1 cellular context compared by ENCODE assay signal in genomic region chr11:119206512-119207299, GRCh38.
TF ChIP-seq lines count a peak whose summit lies in the region.

No MANE protein-coding gene starts in this region.

TF ChIP-seq in K562, 482 proteins besides CTCF, POLR2A, EP300 and RAD21 (continued from another document):
- no peak for TF ChIP-seq TEAD1 (CRISPR knock-in tag; IDR thresholded peaks at IDR 0.05)
- TF ChIP-seq, protein P1, sequence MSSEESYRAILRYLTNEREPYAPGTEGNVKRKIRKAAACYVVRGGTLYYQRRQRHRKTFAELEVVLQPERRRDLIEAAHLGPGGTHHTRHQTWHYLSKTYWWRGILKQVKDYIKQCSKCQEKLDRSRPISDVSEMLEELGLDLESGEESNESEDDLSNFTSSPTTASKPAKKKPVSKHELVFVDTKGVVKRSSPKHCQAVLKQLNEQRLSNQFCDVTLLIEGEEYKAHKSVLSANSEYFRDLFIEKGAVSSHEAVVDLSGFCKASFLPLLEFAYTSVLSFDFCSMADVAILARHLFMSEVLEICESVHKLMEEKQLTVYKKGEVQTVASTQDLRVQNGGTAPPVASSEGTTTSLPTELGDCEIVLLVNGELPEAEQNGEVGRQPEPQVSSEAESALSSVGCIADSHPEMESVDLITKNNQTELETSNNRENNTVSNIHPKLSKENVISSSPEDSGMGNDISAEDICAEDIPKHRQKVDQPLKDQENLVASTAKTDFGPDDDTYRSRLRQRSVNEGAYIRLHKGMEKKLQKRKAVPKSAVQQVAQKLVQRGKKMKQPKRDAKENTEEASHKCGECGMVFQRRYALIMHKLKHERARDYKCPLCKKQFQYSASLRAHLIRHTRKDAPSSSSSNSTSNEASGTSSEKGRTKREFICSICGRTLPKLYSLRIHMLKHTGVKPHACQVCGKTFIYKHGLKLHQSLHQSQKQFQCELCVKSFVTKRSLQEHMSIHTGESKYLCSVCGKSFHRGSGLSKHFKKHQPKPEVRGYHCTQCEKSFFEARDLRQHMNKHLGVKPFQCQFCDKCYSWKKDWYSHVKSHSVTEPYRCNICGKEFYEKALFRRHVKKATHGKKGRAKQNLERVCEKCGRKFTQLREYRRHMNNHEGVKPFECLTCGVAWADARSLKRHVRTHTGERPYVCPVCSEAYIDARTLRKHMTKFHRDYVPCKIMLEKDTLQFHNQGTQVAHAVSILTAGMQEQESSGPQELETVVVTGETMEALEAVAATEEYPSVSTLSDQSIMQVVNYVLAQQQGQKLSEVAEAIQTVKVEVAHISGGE (CRISPR knock-in tag; IDR thresholded peaks at IDR 0.05), result peak in 1 of 3 experiments; percentile 25; a peak in 1 of 6 replicates
- no peak for TF ChIP-seq NR2C2 (CRISPR knock-in tag; IDR thresholded peaks at IDR 0.05)
- no peak; the same call in none of the 2 replicates for TF ChIP-seq NR2C2 (tag; IDR thresholded peaks at IDR 0.05)
- no peak for TF ChIP-seq HNRNPL (IDR thresholded peaks at IDR 0.05; ENCODE audit: low read depth, low read length)
- TF ChIP-seq DLX4 (CRISPR knock-in tag; IDR thresholded peaks at IDR 0.05), result no peak
- TF ChIP-seq MBD2 (IDR thresholded peaks at IDR 0.05; ENCODE audit: borderline replicate concordance, low read depth), result no peak; the same call in 1 of the 2 replicates
- TF ChIP-seq RBFOX2 (IDR thresholded peaks at IDR 0.05; ENCODE audit: low read depth, low read length), result peak; percentile 14
- peak; percentile 69 to 79 for TF ChIP-seq KDM1A (IDR thresholded peaks at IDR 0.05)
- peak in 1 of 3 experiments; percentile 8 for TF ChIP-seq YY1 (IDR thresholded peaks at IDR 0.05; ENCODE audit: borderline replicate concordance in 1 of 3, control insufficient read depth in 1 of 3, extremely low read depth in 1 of 3, insufficient read depth in 3 of 3, insufficient read length in 1 of 3, insufficient replicate concordance in 2 of 3, low read depth in 1 of 3, low read length in 2 of 3)
- TF ChIP-seq OTX1 (CRISPR knock-in tag; IDR thresholded peaks at IDR 0.05), result no peak
- TF ChIP-seq TAF1 (IDR thresholded peaks at IDR 0.05; ENCODE audit: control insufficient read depth, extremely low read depth, insufficient read depth, low read length, severe bottlenecking), result peak; percentile 6
- TF ChIP-seq ESRRB (CRISPR knock-in tag; IDR thresholded peaks at IDR 0.05; ENCODE audit: borderline replicate concordance), result no peak
- TF ChIP-seq RB1 (IDR thresholded peaks at IDR 0.05; ENCODE audit: low read depth), result peak; percentile 30; the same call in 1 of the 2 replicates
- no peak for TF ChIP-seq FOXK2 (conservative IDR thresholded peaks at IDR 0.05 in 1 of 2, IDR thresholded peaks at IDR 0.05 in 1 of 2; ENCODE audit: low read depth in 2 of 2)
- TF ChIP-seq, protein P2, sequence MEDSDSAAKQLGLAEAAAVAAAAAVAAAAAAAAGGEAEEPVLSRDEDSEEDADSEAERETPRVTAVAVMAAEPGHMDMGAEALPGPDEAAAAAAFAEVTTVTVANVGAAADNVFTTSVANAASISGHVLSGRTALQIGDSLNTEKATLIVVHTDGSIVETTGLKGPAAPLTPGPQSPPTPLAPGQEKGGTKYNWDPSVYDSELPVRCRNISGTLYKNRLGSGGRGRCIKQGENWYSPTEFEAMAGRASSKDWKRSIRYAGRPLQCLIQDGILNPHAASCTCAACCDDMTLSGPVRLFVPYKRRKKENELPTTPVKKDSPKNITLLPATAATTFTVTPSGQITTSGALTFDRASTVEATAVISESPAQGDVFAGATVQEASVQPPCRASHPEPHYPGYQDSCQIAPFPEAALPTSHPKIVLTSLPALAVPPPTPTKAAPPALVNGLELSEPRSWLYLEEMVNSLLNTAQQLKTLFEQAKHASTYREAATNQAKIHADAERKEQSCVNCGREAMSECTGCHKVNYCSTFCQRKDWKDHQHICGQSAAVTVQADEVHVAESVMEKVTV (CRISPR knock-in tag; IDR thresholded peaks at IDR 0.05), result no peak
- peak; percentile 33 for TF ChIP-seq POLR2B (IDR thresholded peaks at IDR 0.05; ENCODE audit: low read depth, partially characterized antibody)
- TF ChIP-seq SRSF1 (IDR thresholded peaks at IDR 0.05; ENCODE audit: low read depth, low read length), result no peak
- TF ChIP-seq ELF4 (CRISPR knock-in tag; IDR thresholded peaks at IDR 0.05), result no peak
- TF ChIP-seq ZBTB8A (IDR thresholded peaks at IDR 0.05; ENCODE audit: partially characterized antibody), result no peak
- TF ChIP-seq MNT (conservative IDR thresholded peaks at IDR 0.05), result no peak
- TF ChIP-seq, protein P3, sequence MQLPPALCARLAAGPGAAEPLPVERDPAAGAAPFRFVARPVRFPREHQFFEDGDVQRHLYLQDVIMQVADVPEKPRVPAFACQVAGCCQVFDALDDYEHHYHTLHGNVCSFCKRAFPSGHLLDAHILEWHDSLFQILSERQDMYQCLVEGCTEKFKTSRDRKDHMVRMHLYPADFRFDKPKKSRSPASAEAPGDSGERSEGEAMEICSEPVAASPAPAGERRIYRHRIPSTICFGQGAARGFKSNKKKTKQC (CRISPR knock-in tag; IDR thresholded peaks at IDR 0.05), result 0 out of 2 replicates have a peak, but pooled peaks have one; percentile 35
- TF ChIP-seq PPARD (CRISPR knock-in tag; IDR thresholded peaks at IDR 0.05), result no peak
- TF ChIP-seq, protein P4, sequence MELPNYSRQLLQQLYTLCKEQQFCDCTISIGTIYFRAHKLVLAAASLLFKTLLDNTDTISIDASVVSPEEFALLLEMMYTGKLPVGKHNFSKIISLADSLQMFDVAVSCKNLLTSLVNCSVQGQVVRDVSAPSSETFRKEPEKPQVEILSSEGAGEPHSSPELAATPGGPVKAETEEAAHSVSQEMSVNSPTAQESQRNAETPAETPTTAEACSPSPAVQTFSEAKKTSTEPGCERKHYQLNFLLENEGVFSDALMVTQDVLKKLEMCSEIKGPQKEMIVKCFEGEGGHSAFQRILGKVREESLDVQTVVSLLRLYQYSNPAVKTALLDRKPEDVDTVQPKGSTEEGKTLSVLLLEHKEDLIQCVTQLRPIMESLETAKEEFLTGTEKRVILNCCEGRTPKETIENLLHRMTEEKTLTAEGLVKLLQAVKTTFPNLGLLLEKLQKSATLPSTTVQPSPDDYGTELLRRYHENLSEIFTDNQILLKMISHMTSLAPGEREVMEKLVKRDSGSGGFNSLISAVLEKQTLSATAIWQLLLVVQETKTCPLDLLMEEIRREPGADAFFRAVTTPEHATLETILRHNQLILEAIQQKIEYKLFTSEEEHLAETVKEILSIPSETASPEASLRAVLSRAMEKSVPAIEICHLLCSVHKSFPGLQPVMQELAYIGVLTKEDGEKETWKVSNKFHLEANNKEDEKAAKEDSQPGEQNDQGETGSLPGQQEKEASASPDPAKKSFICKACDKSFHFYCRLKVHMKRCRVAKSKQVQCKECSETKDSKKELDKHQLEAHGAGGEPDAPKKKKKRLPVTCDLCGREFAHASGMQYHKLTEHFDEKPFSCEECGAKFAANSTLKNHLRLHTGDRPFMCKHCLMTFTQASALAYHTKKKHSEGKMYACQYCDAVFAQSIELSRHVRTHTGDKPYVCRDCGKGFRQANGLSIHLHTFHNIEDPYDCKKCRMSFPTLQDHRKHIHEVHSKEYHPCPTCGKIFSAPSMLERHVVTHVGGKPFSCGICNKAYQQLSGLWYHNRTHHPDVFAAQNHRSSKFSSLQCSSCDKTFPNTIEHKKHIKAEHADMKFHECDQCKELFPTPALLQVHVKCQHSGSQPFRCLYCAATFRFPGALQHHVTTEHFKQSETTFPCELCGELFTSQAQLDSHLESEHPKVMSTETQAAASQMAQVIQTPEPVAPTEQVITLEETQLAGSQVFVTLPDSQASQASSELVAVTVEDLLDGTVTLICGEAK (IDR thresholded peaks at IDR 0.05), result peak; percentile 8; the same call in 1 of the 2 replicates
- TF ChIP-seq, protein P4 (CRISPR knock-in tag; IDR thresholded peaks at IDR 0.05), result no peak
- TF ChIP-seq, protein P5, sequence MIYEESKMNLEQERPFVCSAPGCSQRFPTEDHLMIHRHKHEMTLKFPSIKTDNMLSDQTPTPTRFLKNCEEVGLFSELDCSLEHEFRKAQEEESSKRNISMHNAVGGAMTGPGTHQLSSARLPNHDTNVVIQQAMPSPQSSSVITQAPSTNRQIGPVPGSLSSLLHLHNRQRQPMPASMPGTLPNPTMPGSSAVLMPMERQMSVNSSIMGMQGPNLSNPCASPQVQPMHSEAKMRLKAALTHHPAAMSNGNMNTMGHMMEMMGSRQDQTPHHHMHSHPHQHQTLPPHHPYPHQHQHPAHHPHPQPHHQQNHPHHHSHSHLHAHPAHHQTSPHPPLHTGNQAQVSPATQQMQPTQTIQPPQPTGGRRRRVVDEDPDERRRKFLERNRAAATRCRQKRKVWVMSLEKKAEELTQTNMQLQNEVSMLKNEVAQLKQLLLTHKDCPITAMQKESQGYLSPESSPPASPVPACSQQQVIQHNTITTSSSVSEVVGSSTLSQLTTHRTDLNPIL (CRISPR knock-in tag; IDR thresholded peaks at IDR 0.05), result no peak
- peak; percentile 72; the same call in 1 of the 2 replicates for TF ChIP-seq HBP1 (CRISPR knock-in tag; IDR thresholded peaks at IDR 0.05)
- TF ChIP-seq NRF1 (conservative IDR thresholded peaks at IDR 0.05 in 1 of 2, IDR thresholded peaks at IDR 0.05 in 1 of 2), result peak in 1 of 2 experiments; percentile 24; a peak in 1 of 4 replicates
- TF ChIP-seq ZNF12 (CRISPR knock-in tag; IDR thresholded peaks at IDR 0.05), result no peak
- 0 out of 2 replicates have a peak, but pooled peaks have one; percentile 18 for TF ChIP-seq PHB2 (IDR thresholded peaks at IDR 0.05; ENCODE audit: low read depth)
- TF ChIP-seq STAT5B (CRISPR knock-in tag; IDR thresholded peaks at IDR 0.05), result no peak
- TF ChIP-seq E2F3 (CRISPR knock-in tag; IDR thresholded peaks at IDR 0.05), result no peak
